Comparison of ENCODE assay signal across 8 cellular contexts in the genomic region with DNA sequence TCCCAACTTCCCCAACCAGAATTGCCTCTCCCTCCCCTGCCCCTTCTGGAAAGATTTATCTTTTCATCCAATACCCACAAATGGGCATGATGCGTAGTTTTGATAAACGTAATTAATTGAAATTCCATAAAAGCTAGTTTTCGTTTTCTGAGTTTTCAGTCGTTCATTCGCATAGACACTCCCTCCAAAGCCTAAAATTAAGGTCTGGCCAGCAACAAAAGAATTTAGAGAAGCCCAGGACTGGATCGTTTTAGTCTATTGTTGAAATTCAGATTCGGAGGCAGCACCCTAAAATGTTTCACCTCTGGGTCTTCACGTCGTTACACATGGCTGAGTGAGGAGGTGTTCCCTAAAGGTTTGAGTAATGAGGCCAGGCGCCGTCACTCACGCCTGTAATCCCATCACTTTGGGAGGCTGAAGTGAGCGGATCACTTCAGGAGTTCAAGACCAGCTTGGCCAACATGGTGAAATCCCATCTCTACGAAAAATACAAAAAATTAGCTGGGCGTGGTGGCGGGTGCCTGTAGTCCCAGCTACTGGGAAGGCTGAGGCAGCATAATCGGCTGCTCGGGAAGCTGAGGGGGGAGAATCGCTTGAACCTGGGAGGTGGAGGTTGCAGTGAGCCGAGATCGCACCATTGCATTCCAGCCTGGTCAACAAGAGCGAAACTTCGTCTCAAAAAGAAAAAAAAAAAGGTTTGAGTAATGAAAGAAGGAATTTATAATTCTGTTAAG. TPM values are rescaled to one million over a fixed set of nuclear protein-coding genes. Genes with fewer than 3 reads are reported as not detected.
DNase-seq lines count a peak whose midpoint lies in the region; ATAC-seq, FAIRE-seq and TF ChIP-seq lines count a peak whose summit lies in the region.

No MANE protein-coding gene starts in this region.

- POLR2A ChIA-PET in AG04449 (lab: Yijun Ruan, JAX): interaction anchor here (0.6 to 0.9 kb wide), 2 partner anchors 39 to 89 kb away, joined by 3 read pairs; no protein-coding TSS in a partner anchor

- peak overlapping the region in 3 of 4 donors; percentile 94 to 97 (median 95) for H3K4me3 Mint-ChIP-seq in IgD-negative memory B cell

- H3K27me3 ChIP-seq in bronchial epithelial cell (ENCODE audit: control insufficient read depth, insufficient read depth, low read length) (no peaks in the 10 kb centered on the region), muscle layer of colon (ENCODE audit: control insufficient read depth in 1 of 2, insufficient read depth in 2 of 2, low read length in 2 of 2) (no peaks in the 10 kb centered on the region)

- H3K27me3 Mint-ChIP-seq in IgD-negative memory B cell: no peaks in the 10 kb centered on the region

- peak overlapping the region; percentile 80 for H3K27ac ChIP-seq in muscle layer of colon (ENCODE audit: low read depth, low read length)

- FAIRE-seq in bronchial epithelial cell (lab: Jason Lieb, UNC): no peak

- peak overlapping the region; percentile 79 for H3K9ac ChIP-seq in muscle layer of colon (ENCODE audit: low read length)

- CTCF ChIA-PET in AG04449 (lab: Yijun Ruan, JAX): interaction anchor here (0.7 to 4.5 kb wide), 4 partner anchors 11 to 484 kb away, joined by 3 to 19 read pairs (median 4); no protein-coding TSS in a partner anchor

- H3K36me3 Mint-ChIP-seq in IgD-negative memory B cell: no peaks in the 10 kb centered on the region

- peaks cover 3% of the 10 kb centered on the region for H3K36me3 ChIP-seq in bronchial epithelial cell (ENCODE audit: control insufficient read depth, insufficient read depth, low read length)
- no peaks in the 10 kb centered on the region for H3K36me3 ChIP-seq in muscle layer of colon (ENCODE audit: insufficient read depth, low read length)

- DNase-seq in AG04449 (ENCODE audit: low read depth, low spot score) (no peak), bronchial epithelial cell (ENCODE audit: low read depth) (peak; percentile 12), SHP77 (lab: John Stamatoyannopoulos, UW) (no peak), GM13977 (ENCODE audit: low spot score) (no peak)
- DNase-seq in stimulated activated CD4-positive, alpha-beta T cell treated with anti-CD3 and anti-CD28 coated beads, Interleukin-4, amount 100 ng/mL, for 24 hours: no peak

- peaks cover 30 to 43% (median 34%) of the 10 kb centered on the region in 3 donors for H3K4me1 Mint-ChIP-seq in IgD-negative memory B cell

- H3K4me3 ChIP-seq in AG04449 (ENCODE audit: low read depth, low read length) (peak overlapping the region; percentile 91), bronchial epithelial cell (ENCODE audit: low read depth, low read length) (peak overlapping the region; percentile 78), muscle layer of colon (ENCODE audit: low read depth in 1 of 2, low read length in 2 of 2) (peak overlapping the region; percentile 86 to 94)

- ATAC-seq in HG03025 (IDR thresholded peaks at IDR 0.05; ENCODE audit: low FRiP score, unreplicated experiment): no peak

- H3K27ac Mint-ChIP-seq in IgD-negative memory B cell: peak overlapping the region; percentile 11 to 95 (median 78)

- in situ Hi-C loops in GM13977 (cut with MboI; ENCODE audit: low pct_unique_long_range_greater_than_20kb, low sequenced_read_pairs, unreplicated experiment): no loop called here

- no peaks in the 10 kb centered on the region for H3K9me3 ChIP-seq in muscle layer of colon (ENCODE audit: low read length)

- H3K9me3 Mint-ChIP-seq in IgD-negative memory B cell: no peaks in the 10 kb centered on the region

- TF ChIP-seq CTCF in AG04449 (IDR thresholded peaks at IDR 0.05; ENCODE audit: insufficient read depth, low read length, missing control alignments): no peak
- TF ChIP-seq CTCF in bronchial epithelial cell (IDR thresholded peaks at IDR 0.05; ENCODE audit: insufficient read depth, low read length, severe bottlenecking): no peak
- TF ChIP-seq CTCF in GM13977 (IDR thresholded peaks at IDR 0.05; ENCODE audit: extremely low read depth, insufficient read depth, missing control alignments): no peak

- H3K4me1 ChIP-seq in muscle layer of colon (ENCODE audit: insufficient read depth, low read length): peaks cover 26% of the 10 kb centered on the region

RNA-seq across cellular contexts. Expression of gene NDUFC2, which starts 0.6 kb away (rescaled TPM):
- 174 TPM for polyA plus RNA-seq in IgD-negative memory B cell
- total RNA-seq in bronchial epithelial cell: 62.3 and 64.8 TPM in 2 replicates

RNA-seq across cellular contexts. Expression of gene THRSP, which starts 16.6 kb away (rescaled TPM):
- not detected for polyA plus RNA-seq in IgD-negative memory B cell
- total RNA-seq in bronchial epithelial cell: not detected in 2 replicates

RNA-seq across cellular contexts. Expression of gene KCTD14, which starts 57.2 kb away (rescaled TPM):
- polyA plus RNA-seq in IgD-negative memory B cell: 0.30 TPM
- 0.77 and 1.3 TPM in 2 replicates for total RNA-seq in bronchial epithelial cell

RNA-seq across cellular contexts. Expression of gene ALG8, which starts 59.2 kb away (rescaled TPM):
- 55.1 TPM for polyA plus RNA-seq in IgD-negative memory B cell
- 18.4 and 20.1 TPM in 2 replicates for total RNA-seq in bronchial epithelial cell
